Comparison of ENCODE assay signal across 20 cellular contexts in the genomic region with DNA sequence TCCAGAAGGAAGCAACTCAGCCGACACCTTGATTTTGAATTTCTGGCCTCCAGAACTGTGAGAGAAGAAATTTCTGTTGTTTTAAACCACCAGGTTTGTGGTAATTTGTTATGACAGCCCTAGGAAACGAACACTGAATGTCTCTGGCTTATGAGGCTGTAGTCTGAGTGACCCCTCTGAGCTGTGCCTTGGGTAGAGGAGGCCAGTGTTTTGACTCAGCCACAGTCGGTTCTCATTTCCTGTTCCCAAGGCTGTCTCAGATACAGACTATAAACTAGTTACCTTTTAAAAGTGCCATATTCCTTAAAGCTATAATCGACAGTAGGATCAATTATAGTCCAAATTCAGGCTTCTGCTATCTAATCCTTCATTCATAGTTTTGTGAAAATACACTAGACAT.
DNase-seq lines count a peak whose midpoint lies in the region; ATAC-seq and TF ChIP-seq lines count a peak whose summit lies in the region.
"Had no signal": no experiment of that assay in that cellular context is flagged by ENCODE, and none has a peak within 500 bp of the region (broad histone marks: within the 10 kb centered on the region; RNA-seq: fewer than 3 reads in every experiment).

No MANE protein-coding gene starts in this region.

- no peak overlapping the region for H3K4me3 Mint-ChIP-seq in stimulated activated naive CD8-positive, alpha-beta T cell treated with anti-CD3 and anti-CD28 coated beads, Interleukin-15, amount 100 ng/mL, for 72 hours
- H3K4me3 Mint-ChIP-seq: activated T-helper 17 cell treated with anti-CD3 and anti-CD28 coated beads, Interleukin-2, amount 50 U/mL, for 72 hours; CD8-positive, alpha-beta T cell; T-helper 17 cell had no signal

- H3K9me3 ChIP-seq in hepatocyte (ENCODE audit: low read depth) = no peaks in the 10 kb centered on the region
- H3K9me3 ChIP-seq: neutrophil, right lobe of liver had no signal

- no peak overlapping the region for H3K4me2 ChIP-seq in hepatocyte

- ATAC-seq in GM18511 (IDR thresholded peaks at IDR 0.05; ENCODE audit: unreplicated experiment) (peak; percentile 66), GM21390 (IDR thresholded peaks at IDR 0.05; ENCODE audit: unreplicated experiment) (peak; percentile 82), HG03342 (IDR thresholded peaks at IDR 0.05; ENCODE audit: unreplicated experiment) (peak; percentile 61), HG03045 (IDR thresholded peaks at IDR 0.05; ENCODE audit: unreplicated experiment) (no peak), HG02642 (IDR thresholded peaks at IDR 0.05; ENCODE audit: poor library complexity, unreplicated experiment) (no peak)
- ATAC-seq in stimulated activated naive CD8-positive, alpha-beta T cell treated with anti-CD3 and anti-CD28 coated beads, Interleukin-15, amount 100 ng/mL, for 72 hours = no peak
- ATAC-seq: activated T-helper 17 cell treated with anti-CD3 and anti-CD28 coated beads, Interleukin-2, amount 50 U/mL, for 72 hours; CD8-positive, alpha-beta T cell; right lobe of liver; Right ventricle myocardium inferior; T-helper 17 cell had no signal

- H4K20me1 ChIP-seq in hepatocyte (ENCODE audit: insufficient read depth, poor library complexity, severe bottlenecking) = no peaks in the 10 kb centered on the region

- no peaks in the 10 kb centered on the region for H3K27me3 ChIP-seq in hepatocyte
- H3K27me3 ChIP-seq: neutrophil, right lobe of liver had no signal

- H3K4me1 Mint-ChIP-seq in stimulated activated naive CD8-positive, alpha-beta T cell treated with anti-CD3 and anti-CD28 coated beads, Interleukin-15, amount 100 ng/mL, for 72 hours = no peaks in the 10 kb centered on the region
- H3K4me1 Mint-ChIP-seq: activated T-helper 17 cell treated with anti-CD3 and anti-CD28 coated beads, Interleukin-2, amount 50 U/mL, for 72 hours; T-helper 17 cell had no signal

- no peak overlapping the region for H3K27ac Mint-ChIP-seq in stimulated activated naive CD8-positive, alpha-beta T cell treated with anti-CD3 and anti-CD28 coated beads, Interleukin-15, amount 100 ng/mL, for 72 hours
- H3K27ac Mint-ChIP-seq: activated T-helper 17 cell treated with anti-CD3 and anti-CD28 coated beads, Interleukin-2, amount 50 U/mL, for 72 hours; CD8-positive, alpha-beta T cell; T-helper 17 cell had no signal

- no peak for TF ChIP-seq CTCF in hepatocyte (IDR thresholded peaks at IDR 0.05; ENCODE audit: poor library complexity)

- H3K9me2 ChIP-seq in hepatocyte (replicated peaks; ENCODE audit: insufficient read depth) = no peaks in the 10 kb centered on the region

- peak overlapping the region; percentile 24 for H2AFZ ChIP-seq in hepatocyte

- H3K4me1 ChIP-seq in hepatocyte (ENCODE audit: insufficient read depth) = no peaks in the 10 kb centered on the region
- H3K4me1 ChIP-seq: right lobe of liver had no signal

- H3K36me3 ChIP-seq in hepatocyte (replicated peaks; ENCODE audit: insufficient read depth, low read depth) = no peaks in the 10 kb centered on the region
- H3K36me3 ChIP-seq: neutrophil, right lobe of liver had no signal

- no peaks in the 10 kb centered on the region for H3K9me3 Mint-ChIP-seq in stimulated activated naive CD8-positive, alpha-beta T cell treated with anti-CD3 and anti-CD28 coated beads, Interleukin-15, amount 100 ng/mL, for 72 hours
- H3K9me3 Mint-ChIP-seq: activated T-helper 17 cell treated with anti-CD3 and anti-CD28 coated beads, Interleukin-2, amount 50 U/mL, for 72 hours; CD8-positive, alpha-beta T cell had no signal

- H3K27me3 Mint-ChIP-seq in stimulated activated naive CD8-positive, alpha-beta T cell treated with anti-CD3 and anti-CD28 coated beads, Interleukin-15, amount 100 ng/mL, for 72 hours = no peaks in the 10 kb centered on the region

- 62% methylated on average over 4 of the region's 4 CpGs for WGBS in hepatocyte (ENCODE audit: low lambda C conversion rate, missing lambda C conversion rate)

- DNase-seq in hepatocyte (ENCODE audit: low spot score) (no peak), NCI-H748 treated with DMSO at 0.1 percent for 48 hours (lab: John Stamatoyannopoulos, UW) (no peak)
- DNase-seq in stimulated activated naive CD8-positive, alpha-beta T cell treated with anti-CD3 and anti-CD28 coated beads, Interleukin-15, amount 100 ng/mL, for 72 hours = no peak
- DNase-seq: activated CD4-positive, CD25-positive, alpha-beta regulatory T cell; CD8-positive, alpha-beta T cell; central memory CD4-positive, alpha-beta T cell; effector memory CD4-positive, alpha-beta T cell; Kasumi-1; kidney; right lobe of liver; stimulated activated CD4-positive, alpha-beta T cell treated with anti-CD3 and anti-CD28 coated beads, Interleukin-2, amount 100 ng/mL, for 48 hours; T-helper 17 cell had no signal

- H3K27ac ChIP-seq in hepatocyte = no peak overlapping the region
- H3K27ac ChIP-seq: neutrophil, right lobe of liver had no signal

- H3K79me2 ChIP-seq in hepatocyte = no peaks in the 10 kb centered on the region

- H3K4me3 ChIP-seq in hepatocyte = no peak overlapping the region
- H3K4me3 ChIP-seq: right lobe of liver had no signal

Comparison
In these comparisons a context has a peak if more than half of its experiments do, and no peak if none do; other contexts are left out.
1. ATAC-seq: peak in GM18511 (single experiment), GM21390 (single experiment) and HG03342 (single experiment); none in HG03045 (single experiment), stimulated activated naive CD8-positive, alpha-beta T cell treated with anti-CD3 and anti-CD28 coated beads, Interleukin-15, amount 100 ng/mL, for 72 hours (single experiment) and HG02642 (single experiment).